Comparison of ENCODE assay signal across 1 cellular context in genomic region chr15:40337597-40337996, GRCh38.
TF ChIP-seq lines count a peak whose summit lies in the region.

No MANE protein-coding gene starts in this region.

TF ChIP-seq in H1, 55 proteins besides CTCF, POLR2A, EP300 and RAD21:
- no peak for TF ChIP-seq YY1 (IDR thresholded peaks at IDR 0.05; ENCODE audit: low read depth, low read length)
- TF ChIP-seq POLR2AphosphoS5 (IDR thresholded peaks at IDR 0.05; ENCODE audit: low read depth, low read length) = no peak
- TF ChIP-seq RFX5 (IDR thresholded peaks at IDR 0.05; ENCODE audit: borderline replicate concordance, low read depth, low read length) = no peak
- no peak for TF ChIP-seq KDM1A (IDR thresholded peaks at IDR 0.05; ENCODE audit: borderline replicate concordance, low read length)
- TF ChIP-seq SP2 (IDR thresholded peaks at IDR 0.05; ENCODE audit: low read length) = no peak
- TF ChIP-seq SIN3A (conservative IDR thresholded peaks at IDR 0.05 in 1 of 2, IDR thresholded peaks at IDR 0.05 in 1 of 2; ENCODE audit: low read depth in 1 of 2, low read length in 2 of 2) = no peak
- no peak for TF ChIP-seq TAF1 (IDR thresholded peaks at IDR 0.05; ENCODE audit: low read depth, low read length)
- TF ChIP-seq CREB1 (IDR thresholded peaks at IDR 0.05) = no peak
- TF ChIP-seq, protein P1, sequence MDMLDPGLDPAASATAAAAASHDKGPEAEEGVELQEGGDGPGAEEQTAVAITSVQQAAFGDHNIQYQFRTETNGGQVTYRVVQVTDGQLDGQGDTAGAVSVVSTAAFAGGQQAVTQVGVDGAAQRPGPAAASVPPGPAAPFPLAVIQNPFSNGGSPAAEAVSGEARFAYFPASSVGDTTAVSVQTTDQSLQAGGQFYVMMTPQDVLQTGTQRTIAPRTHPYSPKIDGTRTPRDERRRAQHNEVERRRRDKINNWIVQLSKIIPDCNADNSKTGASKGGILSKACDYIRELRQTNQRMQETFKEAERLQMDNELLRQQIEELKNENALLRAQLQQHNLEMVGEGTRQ (IDR thresholded peaks at IDR 0.05; ENCODE audit: low read length) = no peak
